In genomic region chr18:22069916-22070315, GRCh38 we compare ENCODE assay signal across 1 cellular context.
TF ChIP-seq lines count a peak whose summit lies in the region.

No MANE protein-coding gene starts in this region.

TF ChIP-seq in HepG2, 621 proteins besides CTCF, POLR2A, EP300 and RAD21 (continued from another document):
- TF ChIP-seq AHDC1 (CRISPR knock-in tag; IDR thresholded peaks at IDR 0.05; ENCODE audit: borderline replicate concordance) (peak; percentile 42; the same call in 1 of the 2 replicates), IRF2 (CRISPR knock-in tag; IDR thresholded peaks at IDR 0.05) (0 out of 2 replicates have a peak, but pooled peaks have one; percentile 20), ZNF260 (CRISPR knock-in tag; IDR thresholded peaks at IDR 0.05; ENCODE audit: borderline replicate concordance, low read depth) (no peak), HMG20A (CRISPR knock-in tag; IDR thresholded peaks at IDR 0.05; ENCODE audit: borderline replicate concordance) (peak; percentile 45; the same call in 1 of the 2 replicates), PRDM15 (CRISPR knock-in tag; IDR thresholded peaks at IDR 0.05) (no peak), ZNF672 (CRISPR knock-in tag; IDR thresholded peaks at IDR 0.05) (no peak), FOXO4 (CRISPR knock-in tag; conservative IDR thresholded peaks at IDR 0.05) (no peak), HNRNPK (IDR thresholded peaks at IDR 0.05; ENCODE audit: low read depth, low read length, poor library complexity, severe bottlenecking) (no peak), FOXK1 (CRISPR knock-in tag; IDR thresholded peaks at IDR 0.05; ENCODE audit: borderline replicate concordance, low read depth) (peak; percentile 37; the same call in 1 of the 2 replicates), ZMYM3 (CRISPR knock-in tag; IDR thresholded peaks at IDR 0.05) (peak; percentile 59; the same call in 1 of the 2 replicates), ZNF414 (CRISPR knock-in tag; IDR thresholded peaks at IDR 0.05) (no peak), ZBTB10 (CRISPR knock-in tag; IDR thresholded peaks at IDR 0.05; ENCODE audit: borderline replicate concordance) (no peak), FOXA3 (CRISPR knock-in tag; IDR thresholded peaks at IDR 0.05) (peak; percentile 78), THRA (CRISPR knock-in tag; IDR thresholded peaks at IDR 0.05; ENCODE audit: borderline replicate concordance) (peak; percentile 22; the same call in 1 of the 2 replicates), GTF3A (CRISPR knock-in tag; conservative IDR thresholded peaks at IDR 0.05) (no peak), SRSF1 (optimal IDR thresholded peaks at IDR 0.05; ENCODE audit: low read depth, low read length) (no peak), BCL6 (CRISPR knock-in tag; IDR thresholded peaks at IDR 0.05) (peak; percentile 61), ARHGAP35 (CRISPR knock-in tag; IDR thresholded peaks at IDR 0.05; ENCODE audit: borderline replicate concordance) (no peak), SIN3B (IDR thresholded peaks at IDR 0.05; ENCODE audit: low read length) (no peak), ZBTB7A (CRISPR knock-in tag; IDR thresholded peaks at IDR 0.05) (no peak), ZNF710 (CRISPR knock-in tag; IDR thresholded peaks at IDR 0.05; ENCODE audit: borderline replicate concordance) (peak; percentile 51; the same call in 1 of the 2 replicates), ZFP41 (CRISPR knock-in tag; IDR thresholded peaks at IDR 0.05; ENCODE audit: borderline replicate concordance) (no peak), HOXA5 (CRISPR knock-in tag; IDR thresholded peaks at IDR 0.05) (no peak), KAT7 (CRISPR knock-in tag; IDR thresholded peaks at IDR 0.05; ENCODE audit: borderline replicate concordance) (no peak), PAXIP1 (CRISPR knock-in tag; conservative IDR thresholded peaks at IDR 0.05) (peak; percentile 63), NR2F1 (CRISPR knock-in tag; IDR thresholded peaks at IDR 0.05) (no peak), ASH2L (IDR thresholded peaks at IDR 0.05; ENCODE audit: insufficient read length, low read depth, low read length) (no peak)
